In the genomic region with DNA sequence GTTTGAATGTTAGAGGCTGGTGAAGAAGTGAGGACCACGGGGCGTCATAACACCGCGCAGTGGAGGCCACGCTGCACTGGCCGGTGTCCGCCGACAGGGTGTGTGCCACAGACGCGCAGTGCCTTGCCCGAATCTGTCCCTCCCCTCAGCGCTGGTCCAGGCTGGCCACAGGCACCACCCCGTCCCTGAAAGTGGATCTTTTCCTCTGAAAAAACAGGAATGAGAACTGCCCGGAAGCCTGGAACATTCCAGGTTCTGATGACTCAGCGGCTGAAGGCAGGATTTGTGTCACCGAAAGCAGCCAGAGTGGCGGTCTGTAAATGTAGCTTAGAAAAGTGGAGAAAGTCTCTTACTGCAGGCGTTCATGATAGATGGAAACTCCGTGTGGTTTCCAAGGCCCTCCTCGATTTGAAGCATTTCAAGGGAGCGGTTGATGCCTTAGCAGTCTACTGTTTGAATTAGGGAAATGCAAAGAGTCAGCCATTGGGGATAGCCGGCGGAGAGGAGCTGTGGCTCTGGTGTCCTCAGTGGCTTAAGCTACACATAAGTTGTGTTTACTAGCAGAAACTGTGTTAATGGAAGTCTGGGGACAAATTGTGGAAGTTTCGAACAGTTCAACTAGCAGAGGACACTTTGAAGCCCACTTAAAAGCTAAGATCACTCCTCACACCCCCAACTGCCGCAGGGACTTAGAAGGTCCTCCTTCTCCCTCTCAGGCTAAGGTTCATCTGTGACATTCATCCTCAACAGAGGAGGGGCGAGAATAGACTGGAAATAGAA, we compare ENCODE assay signal across 8 cellular contexts.
DNase-seq lines count a peak whose midpoint lies in the region; ATAC-seq and TF ChIP-seq lines count a peak whose summit lies in the region.

No MANE protein-coding gene starts in this region.

- H3K9me2 ChIP-seq in PC-3 (replicated peaks; ENCODE audit: low read length) = no peaks in the 10 kb centered on the region

- BruUV-seq in PC-3 (replicated peaks; lab: Mats Ljungman, UMichigan) = TSS peak; percentile 93

- peak; percentile 62 for TF ChIP-seq CTCF in PC-3 (conservative IDR thresholded peaks at IDR 0.05; ENCODE audit: low read depth, low read length)
- peak; percentile 66 to 75 for TF ChIP-seq CTCF in fibroblast of lung (conservative IDR thresholded peaks at IDR 0.05 in 1 of 2, IDR thresholded peaks at IDR 0.05 in 1 of 2; ENCODE audit: low read depth in 1 of 2, low read length in 2 of 2)

- no peak overlapping the region for H3K27ac Mint-ChIP-seq in activated T-cell treated with anti-CD3 and anti-CD28 coated beads, Interleukin-2, amount 50 U/mL, for 24 hours
- no peak overlapping the region for H3K27ac Mint-ChIP-seq in naive B cell
- no peak overlapping the region for H3K27ac Mint-ChIP-seq in stimulated activated memory B cell treated with anti-CD40 and anti-IgM and Interleukin-4, amounts not matched to agents 10 μg/mL and 1 μg/mL and 100 μg/mL, for 72 hours

- H3K27me3 Mint-ChIP-seq in activated T-cell treated with anti-CD3 and anti-CD28 coated beads, Interleukin-2, amount 50 U/mL, for 24 hours = no peaks in the 10 kb centered on the region
- H3K27me3 Mint-ChIP-seq in naive B cell = no peaks in the 10 kb centered on the region
- no peaks in the 10 kb centered on the region for H3K27me3 Mint-ChIP-seq in stimulated activated memory B cell treated with anti-CD40 and anti-IgM and Interleukin-4, amounts not matched to agents 10 μg/mL and 1 μg/mL and 100 μg/mL, for 72 hours

- H3K27ac ChIP-seq in PC-3 (ENCODE audit: low read length) (peak overlapping the region; percentile 94), fibroblast of lung (ENCODE audit: insufficient read depth, low read length) (peak overlapping the region; percentile 96)

- intact Hi-C loops in PC-3 (cut with micrococcal nuclease) = loop anchor here (1.0 to 5.0 kb wide), 5 partner anchors 14 to 435 kb away; no protein-coding TSS in a partner anchor

- H3K36me3 ChIP-seq in PC-3 (ENCODE audit: low read depth, low read length) = no peaks in the 10 kb centered on the region
- H3K36me3 ChIP-seq in fibroblast of lung (ENCODE audit: control insufficient read depth, insufficient read depth, low read length) = no peaks in the 10 kb centered on the region

- H3K4me1 ChIP-seq in PC-3 (ENCODE audit: insufficient read depth, low read length) (peaks cover 28% of the 10 kb centered on the region), fibroblast of lung (ENCODE audit: control insufficient read depth, extremely low read depth, insufficient read depth, low read length) (peaks cover 14% of the 10 kb centered on the region)

- peaks cover 10% of the 10 kb centered on the region for H3K4me1 Mint-ChIP-seq in activated T-cell treated with anti-CD3 and anti-CD28 coated beads, Interleukin-2, amount 50 U/mL, for 24 hours (ENCODE audit: low read depth)
- no peaks in the 10 kb centered on the region for H3K4me1 Mint-ChIP-seq in naive B cell
- no peaks in the 10 kb centered on the region for H3K4me1 Mint-ChIP-seq in stimulated activated memory B cell treated with anti-CD40 and anti-IgM and Interleukin-4, amounts not matched to agents 10 μg/mL and 1 μg/mL and 100 μg/mL, for 72 hours

- DNase-seq in COLO668 (lab: John Stamatoyannopoulos, UW; ENCODE audit: unreplicated experiment) (peak; percentile 96), PC-3 (peak; percentile 91), fibroblast of lung (ENCODE audit: low read depth in 2 of 2) (peak; percentile 96 to 97), naive B cell (peak; percentile 85)
- DNase-seq in activated T-cell treated with anti-CD3 and anti-CD28 coated beads, Interleukin-2, amount 50 U/mL, for 24 hours = peak; percentile 86

- H3K9me3 ChIP-seq in PC-3 (ENCODE audit: low read length) = no peaks in the 10 kb centered on the region
- no peaks in the 10 kb centered on the region for H3K9me3 ChIP-seq in fibroblast of lung (ENCODE audit: control insufficient read depth, insufficient read depth, low read depth, low read length)

- H4K20me1 ChIP-seq in PC-3 (ENCODE audit: low read length) (no peaks in the 10 kb centered on the region), fibroblast of lung (ENCODE audit: control insufficient read depth, extremely low read depth, insufficient read depth, low read length) (no peaks in the 10 kb centered on the region)

- H3K79me2 ChIP-seq in PC-3 (ENCODE audit: low read length) = no peaks in the 10 kb centered on the region
- H3K79me2 ChIP-seq in fibroblast of lung (ENCODE audit: control insufficient read depth, insufficient read depth, low read length) = no peaks in the 10 kb centered on the region

- H3K4me3 ChIP-seq in PC-3 (ENCODE audit: low read length) = peak overlapping the region; percentile 71
- H3K4me3 ChIP-seq in fibroblast of lung (replicated peaks in 1 of 4; ENCODE audit: control extremely low read depth in 1 of 4, insufficient read depth in 1 of 4, low read depth in 3 of 4, low read length in 4 of 4) = peak overlapping the region; percentile 39 to 82 (median 57)

- no peaks in the 10 kb centered on the region for H3F3A ChIP-seq in PC-3 (ENCODE audit: low read length, unreplicated experiment)

- H3K9ac ChIP-seq in PC-3 (ENCODE audit: low read length) (peak overlapping the region; percentile 84), fibroblast of lung (ENCODE audit: insufficient read depth, low read length) (peak overlapping the region; percentile 72)

- H3K9me3 Mint-ChIP-seq in activated T-cell treated with anti-CD3 and anti-CD28 coated beads, Interleukin-2, amount 50 U/mL, for 24 hours = no peaks in the 10 kb centered on the region
- no peaks in the 10 kb centered on the region for H3K9me3 Mint-ChIP-seq in naive B cell
- no peaks in the 10 kb centered on the region for H3K9me3 Mint-ChIP-seq in stimulated activated memory B cell treated with anti-CD40 and anti-IgM and Interleukin-4, amounts not matched to agents 10 μg/mL and 1 μg/mL and 100 μg/mL, for 72 hours

- POLR2A ChIA-PET in PC-3 (lab: Charles Lee; ENCODE audit: unreplicated experiment) = interaction anchor here (0.5 to 0.9 kb wide), 3 partner anchors 15 to 34 kb away, joined by 3 to 7 read pairs (median 6); no protein-coding TSS in a partner anchor

- H3K27me3 ChIP-seq in PC-3 (ENCODE audit: low read length) (no peaks in the 10 kb centered on the region), fibroblast of lung (ENCODE audit: control insufficient read depth, insufficient read depth, low read length) (no peaks in the 10 kb centered on the region)

- H3K4me2 ChIP-seq in PC-3 (ENCODE audit: low read length) (peak overlapping the region; percentile 84), fibroblast of lung (ENCODE audit: extremely low read depth, insufficient read depth, low read length) (peak overlapping the region; percentile 89)

- ATAC-seq in GM19438 (IDR thresholded peaks at IDR 0.05; ENCODE audit: low read depth, unreplicated experiment) = peak; percentile 84
- peak; percentile 77 for ATAC-seq in HG03565 (IDR thresholded peaks at IDR 0.05; ENCODE audit: unreplicated experiment)
- peak; percentile 80 for ATAC-seq in PC-3
- ATAC-seq in naive B cell (ENCODE audit: low read depth in 2 of 2) = peak; percentile 72 to 75
- ATAC-seq in stimulated activated memory B cell treated with anti-CD40 and anti-IgM and Interleukin-4, amounts not matched to agents 10 μg/mL and 1 μg/mL and 100 μg/mL, for 72 hours = peak; percentile 94

- CTCF ChIA-PET in PC-3 (lab: Charles Lee) = interaction anchor here (0.7 to 1.4 kb wide), 6 partner anchors 13 to 447 kb away, joined by 3 to 4 read pairs (median 4); no protein-coding TSS in a partner anchor

- no peak overlapping the region for H3K4me3 Mint-ChIP-seq in activated T-cell treated with anti-CD3 and anti-CD28 coated beads, Interleukin-2, amount 50 U/mL, for 24 hours
- no peak overlapping the region for H3K4me3 Mint-ChIP-seq in naive B cell
- no peak overlapping the region for H3K4me3 Mint-ChIP-seq in stimulated activated memory B cell treated with anti-CD40 and anti-IgM and Interleukin-4, amounts not matched to agents 10 μg/mL and 1 μg/mL and 100 μg/mL, for 72 hours

- no peaks in the 10 kb centered on the region for H3K36me3 Mint-ChIP-seq in activated T-cell treated with anti-CD3 and anti-CD28 coated beads, Interleukin-2, amount 50 U/mL, for 24 hours (ENCODE audit: low read depth)
- no peaks in the 10 kb centered on the region for H3K36me3 Mint-ChIP-seq in naive B cell
- H3K36me3 Mint-ChIP-seq in stimulated activated memory B cell treated with anti-CD40 and anti-IgM and Interleukin-4, amounts not matched to agents 10 μg/mL and 1 μg/mL and 100 μg/mL, for 72 hours = no peaks in the 10 kb centered on the region

- peak overlapping the region; percentile 76 for H2AFZ ChIP-seq in PC-3 (ENCODE audit: low read length)
- H2AFZ ChIP-seq in fibroblast of lung (ENCODE audit: low read length) = peak overlapping the region; percentile 84

Comparison
In these comparisons a context has a peak if more than half of its experiments do, and no peak if none do; other contexts are left out.
1. Peak in every context shown above with its lines: DNase-seq, ATAC-seq, H3K4me3 ChIP-seq and H3K27ac ChIP-seq.